Comparison of ENCODE assay signal across 33 cellular contexts in genomic region chr10:125779403-125780327, GRCh38. TPM values are rescaled to one million over a fixed set of nuclear protein-coding genes. Genes with fewer than 3 reads are reported as not detected.
DNase-seq lines count a peak whose midpoint lies in the region; ATAC-seq, FAIRE-seq and TF ChIP-seq lines count a peak whose summit lies in the region.
"Had no signal": no experiment of that assay in that cellular context is flagged by ENCODE, and none has a peak within 500 bp of the region (broad histone marks: within the 10 kb centered on the region; RNA-seq: fewer than 3 reads in every experiment).

No MANE protein-coding gene starts in this region.

- H3K27me3 ChIP-seq in bronchial epithelial cell (ENCODE audit: control insufficient read depth, insufficient read depth, low read length), result no peaks in the 10 kb centered on the region
- H3K27me3 ChIP-seq in gastrocnemius medialis, result no peaks in the 10 kb centered on the region
- H3K27me3 ChIP-seq: dorsolateral prefrontal cortex, MG63, pancreas, suprapubic skin had no signal

- intact Hi-C loops in gastrocnemius medialis (cut with DNase I; ENCODE audit: low total_unique reads), result no loop called here

- peak; percentile 92 for FAIRE-seq in bronchial epithelial cell (lab: Jason Lieb, UNC)
- FAIRE-seq: endothelial cell of umbilical vein, HTR-8/SVneo, pancreas, RCC 7860 had no signal

- CTCF ChIA-PET in HEK293 (lab: Yijun Ruan, JAX), result interaction anchor here (0.6 kb wide), 1 partner anchor 16 kb away, joined by 3 read pairs; no protein-coding TSS in a partner anchor

- no peaks in the 10 kb centered on the region for H3K4me1 ChIP-seq in HEK293 (ENCODE audit: control insufficient read depth, insufficient read depth, low read length)
- H3K4me1 ChIP-seq in gastrocnemius medialis, result no peaks in the 10 kb centered on the region
- H3K4me1 ChIP-seq: pancreas, suprapubic skin had no signal

- ATAC-seq in gastrocnemius medialis, result no peak
- no peak for ATAC-seq in GM21367 (IDR thresholded peaks at IDR 0.05; ENCODE audit: unreplicated experiment)
- ATAC-seq: HCT116, left colon, pancreas, WTC11 had no signal

- POLR2A ChIA-PET in HEK293 (lab: Yijun Ruan, JAX), result no interaction called here

- H3K4me3 ChIP-seq in HEK293 (ENCODE audit: low read depth, low read length) (no peak overlapping the region), bronchial epithelial cell (ENCODE audit: low read depth, low read length) (no peak overlapping the region), gastrocnemius medialis (no peak overlapping the region)
- H3K4me3 ChIP-seq: dorsolateral prefrontal cortex, MG63, pancreas, smooth muscle cell, suprapubic skin had no signal

- in situ Hi-C loops in gastrocnemius medialis (cut with MboI; ENCODE audit: low sequenced_read_pairs in 4 of 4), result no loop called here

- H3K36me3 ChIP-seq in HEK293 (ENCODE audit: control insufficient read depth in 2 of 2, insufficient read depth in 1 of 2, low read length in 2 of 2), result no peaks in the 10 kb centered on the region
- no peaks in the 10 kb centered on the region for H3K36me3 ChIP-seq in bronchial epithelial cell (ENCODE audit: control insufficient read depth, insufficient read depth, low read length)
- H3K36me3 ChIP-seq in gastrocnemius medialis, result no peaks in the 10 kb centered on the region
- H3K36me3 ChIP-seq: MG63, pancreas, suprapubic skin had no signal

- no peak for TF ChIP-seq POLR2A in gastrocnemius medialis (IDR thresholded peaks at IDR 0.05)

- DNase-seq in LHCN-M2 (ENCODE audit: low read depth) (peak; percentile 46), bronchial epithelial cell (ENCODE audit: low read depth) (no peak), myocyte (ENCODE audit: low read depth) (peak; percentile 5), gastrocnemius medialis (no peak), cerebellar nuclear complex (lab: John Stamatoyannopoulos, UW) (no peak)
- no peak for DNase-seq in activated CD4-positive, CD25-positive, alpha-beta regulatory T cell treated with anti-CD3 and anti-CD28 coated beads, Interleukin-2, amount 50 U/mL, for 72 hours
- DNase-seq: activated CD4-positive, alpha-beta T cell treated with anti-CD3 and anti-CD28 coated beads, Interleukin-2, amount 10 ng/mL, durations not matched to agents 7 days and 5 days; amniotic stem cell; DMS79 treated with DMSO at 0.1 percent for 48 hours; dorsolateral prefrontal cortex; GDM1; hypothalamus; KBM-7; left colon; MG63; NCI-H1930; NCI-H226; NCI-H774; pancreas; retina; stimulated activated naive CD4-positive, alpha-beta T cell treated with Interleukin-2 at 50 U/mL for 16 hours had no signal

- H3K27ac ChIP-seq in HEK293 (ENCODE audit: extremely low read depth, low read depth, low read length) (no peak overlapping the region), gastrocnemius medialis (no peak overlapping the region)
- H3K27ac ChIP-seq: dorsolateral prefrontal cortex, pancreas, suprapubic skin had no signal

- H3K9me3 ChIP-seq in HEK293 (ENCODE audit: control insufficient read depth, insufficient read depth, low read depth, low read length) (no peaks in the 10 kb centered on the region), gastrocnemius medialis (no peaks in the 10 kb centered on the region)
- H3K9me3 ChIP-seq: MG63, pancreas, suprapubic skin had no signal

- TF ChIP-seq CTCF in HEK293 (tag by site-specific recombination; IDR thresholded peaks at IDR 0.05) (no peak), bronchial epithelial cell (IDR thresholded peaks at IDR 0.05; ENCODE audit: insufficient read depth, low read length, severe bottlenecking) (no peak), gastrocnemius medialis (IDR thresholded peaks at IDR 0.05 in 4 of 5, conservative IDR thresholded peaks at IDR 0.05 in 1 of 5) (no peak)

TF ChIP-seq in HEK293, 187 proteins besides CTCF, POLR2A, EP300 and RAD21:
- TF ChIP-seq ZNF214 (tag by site-specific recombination; IDR thresholded peaks at IDR 0.05; ENCODE audit: borderline replicate concordance), result no peak
- peak; percentile 70 for TF ChIP-seq ZNF692 (tag by site-specific recombination; IDR thresholded peaks at IDR 0.05)
- 0 out of 2 replicates have a peak, but pooled peaks have one; percentile 43 for TF ChIP-seq MZF1 (tag by site-specific recombination; IDR thresholded peaks at IDR 0.05; ENCODE audit: borderline replicate concordance)
- TF ChIP-seq ZBTB6 (tag by site-specific recombination; IDR thresholded peaks at IDR 0.05), result 0 out of 2 replicates have a peak, but pooled peaks have one; percentile 18

RNA-seq across cellular contexts. Expression of gene MMP21, which starts 4.0 kb away (rescaled TPM):
- total RNA-seq in LHCN-M2 (2014; rRNA removed), result not detected in 2 replicates
- not detected for polyA plus RNA-seq in LHCN-M2 (2012)
- total RNA-seq in bronchial epithelial cell, result not detected in 2 replicates
- total RNA-seq in myocyte, result not detected in 2 replicates
- not detected for polyA plus RNA-seq in myocyte (2012)
- not detected for total RNA-seq in gastrocnemius medialis
- total RNA-seq: activated T-helper 1 cell treated with anti-CD3 and anti-CD28 coated beads, Interleukin-12 subunit alpha, Interleukin-12 subunit beta, Interleukin-2, Interleukin-4 antibody, amounts not matched to agents 30 ng/mL and 10 ng/mL and 1 ng/mL, durations not matched to agents 14 hours and 24 hours and 36 hours; endothelial cell of umbilical vein; left colon; neural crest cell; smooth muscle cell; WTC11 had no signal
- polyA plus RNA-seq: smooth muscle cell, urinary bladder had no signal

RNA-seq across cellular contexts. Expression of gene UROS, which starts 43.4 kb away (rescaled TPM):
- total RNA-seq in LHCN-M2 (2014; rRNA removed) (93.6 and 106 TPM in 2 replicates), bronchial epithelial cell (17.4 and 20.5 TPM in 2 replicates), myocyte (94.3 and 106 TPM in 2 replicates), gastrocnemius medialis (10 to 100 TPM; 29.1 to 78.2 (median 64.2) TPM)
- 75.6 TPM for polyA plus RNA-seq in LHCN-M2 (2012)
- polyA plus RNA-seq in myocyte (2012), result 97.5 TPM

RNA-seq across cellular contexts. Expression of gene BCCIP, which starts 43.7 kb away (rescaled TPM):
- total RNA-seq in LHCN-M2 (2014; rRNA removed) (66.9 and 68.1 TPM in 2 replicates), bronchial epithelial cell (39.4 and 56.1 TPM in 2 replicates), myocyte (74.6 and 74.9 TPM in 2 replicates), gastrocnemius medialis (10 to 100 TPM; 51.1 to 85.6 (median 67.0) TPM)
- 34.4 TPM for polyA plus RNA-seq in LHCN-M2 (2012)
- polyA plus RNA-seq in myocyte (2012), result 32.5 TPM

Comparison
In these comparisons a context has a peak if more than half of its experiments do, and no peak if none do; other contexts are left out.
1. DNase-seq: peak in LHCN-M2 (single experiment) and myocyte (single experiment); none in bronchial epithelial cell (single experiment), gastrocnemius medialis (0 of 2), activated CD4-positive, CD25-positive, alpha-beta regulatory T cell treated with anti-CD3 and anti-CD28 coated beads, Interleukin-2, amount 50 U/mL, for 72 hours (single experiment) and cerebellar nuclear complex (0 of 2).